Comparison of ENCODE assay signal across 14 cellular contexts in the genomic region with DNA sequence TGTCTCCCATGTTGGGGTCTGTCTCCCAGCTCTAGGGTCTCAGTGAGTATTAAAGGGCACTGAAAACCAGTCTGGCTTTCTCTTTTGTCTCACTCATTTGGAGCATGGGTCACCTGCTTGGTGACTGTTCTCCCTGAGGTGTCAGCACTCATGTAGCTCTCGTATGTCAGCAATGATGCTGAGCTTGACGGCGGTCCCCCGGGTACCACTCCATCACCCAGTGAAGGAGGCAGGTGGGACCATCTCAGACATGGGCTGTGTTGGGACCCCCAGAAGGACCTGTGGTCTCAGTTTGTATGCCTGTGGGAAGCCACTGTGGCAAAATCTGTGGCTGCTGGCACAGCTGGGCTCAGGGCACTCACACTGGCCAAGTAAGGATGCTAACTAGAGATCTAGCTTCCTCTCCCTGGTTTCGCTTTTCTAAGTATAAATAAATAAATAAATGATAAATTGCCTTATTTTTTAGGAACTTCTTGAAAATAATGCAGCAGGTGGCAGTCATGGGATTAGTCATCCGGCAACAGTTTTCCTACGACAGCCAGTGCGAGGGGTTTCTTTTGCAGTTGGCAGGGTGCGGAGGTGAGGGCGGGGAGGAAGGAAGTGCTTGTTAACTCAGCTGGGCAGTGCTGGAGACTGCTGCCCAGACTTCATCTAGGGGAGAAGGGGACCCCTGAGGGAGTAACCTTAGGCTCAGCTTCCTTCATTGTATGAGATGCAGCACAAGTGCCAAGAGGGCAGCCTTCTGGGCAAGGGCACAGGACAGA. TPM values are rescaled to one million over a fixed set of nuclear protein-coding genes. Genes with fewer than 3 reads are reported as not detected.
DNase-seq lines count a peak whose midpoint lies in the region; ATAC-seq and TF ChIP-seq lines count a peak whose summit lies in the region.
"Had no signal": no experiment of that assay in that cellular context is flagged by ENCODE, and none has a peak within 500 bp of the region (broad histone marks: within the 10 kb centered on the region; RNA-seq: fewer than 3 reads in every experiment).

No MANE protein-coding gene starts in this region.

- no peak overlapping the region for H3K4me3 Mint-ChIP-seq in activated naive CD4-positive, alpha-beta T cell treated with anti-CD3 and anti-CD28 coated beads for 36 hours
- H3K4me3 Mint-ChIP-seq in IgD-negative memory B cell = peak overlapping the region in 3 of 4 donors; percentile 37 to 83 (median 44)
- peak overlapping the region; percentile 39 for H3K4me3 Mint-ChIP-seq in memory B cell
- H3K4me3 Mint-ChIP-seq in neural progenitor cell = no peak overlapping the region

- no peak for TF ChIP-seq CTCF in neural progenitor cell (IDR thresholded peaks at IDR 0.05)

- no peaks in the 10 kb centered on the region for H4K20me1 ChIP-seq in neural progenitor cell (ENCODE audit: low read depth)

- no peaks in the 10 kb centered on the region for H3K4me1 ChIP-seq in neural progenitor cell
- H3K4me1 ChIP-seq: colonic mucosa, foreskin keratinocyte, tibial nerve had no signal

- H3K9me3 Mint-ChIP-seq in activated naive CD4-positive, alpha-beta T cell treated with anti-CD3 and anti-CD28 coated beads for 36 hours = no peaks in the 10 kb centered on the region
- H3K9me3 Mint-ChIP-seq in IgD-negative memory B cell = no peaks in the 10 kb centered on the region
- no peaks in the 10 kb centered on the region for H3K9me3 Mint-ChIP-seq in memory B cell
- H3K9me3 Mint-ChIP-seq in neural progenitor cell = no peaks in the 10 kb centered on the region

- H3K4me1 Mint-ChIP-seq in activated naive CD4-positive, alpha-beta T cell treated with anti-CD3 and anti-CD28 coated beads for 36 hours (ENCODE audit: low read depth) = peaks cover 60% of the 10 kb centered on the region
- H3K4me1 Mint-ChIP-seq in IgD-negative memory B cell (peaks cover 5 to 15% (median 13%) of the 10 kb centered on the region in 3 donors), memory B cell (peaks cover 15% of the 10 kb centered on the region), neural progenitor cell (no peaks in the 10 kb centered on the region)

- peak; percentile 58 for DNase-seq in activated naive CD4-positive, alpha-beta T cell treated with anti-CD3 and anti-CD28 coated beads for 36 hours
- no peak for DNase-seq in activated naive CD4-positive, alpha-beta T cell treated with anti-CD3 and anti-CD28 coated beads, Interleukin-2, amount 50 U/mL, for 16 hours
- peak; percentile 45 to 49 for DNase-seq in activated T-cell treated with anti-CD3 and anti-CD28 coated beads, Interleukin-2, amount 50 U/mL, for 48 hours
- DNase-seq in memory B cell (ENCODE audit: low spot score in 2 of 2) = no peak
- DNase-seq in neural progenitor cell (ENCODE audit: low spot score) = no peak
- DNase-seq: colonic mucosa, GDM1, NCI-H1694, NCI-H2227 treated with DMSO at 0.1 percent for 48 hours had no signal

- peaks cover 6% of the 10 kb centered on the region for H3K27me3 Mint-ChIP-seq in activated naive CD4-positive, alpha-beta T cell treated with anti-CD3 and anti-CD28 coated beads for 36 hours (ENCODE audit: low read depth)
- H3K27me3 Mint-ChIP-seq in IgD-negative memory B cell = peaks cover 11% of the 10 kb centered on the region
- H3K27me3 Mint-ChIP-seq in memory B cell = peaks cover 8% of the 10 kb centered on the region
- H3K27me3 Mint-ChIP-seq in neural progenitor cell (ENCODE audit: insufficient read depth, low read depth) = peaks cover 3% of the 10 kb centered on the region

- H3K27ac ChIP-seq in neural progenitor cell = no peak overlapping the region
- H3K27ac ChIP-seq: colonic mucosa, foreskin keratinocyte, tibial nerve had no signal

- H3K9ac ChIP-seq in neural progenitor cell = no peak overlapping the region

- CTCF ChIA-PET in activated naive CD4-positive, alpha-beta T cell treated with anti-CD3 and anti-CD28 coated beads for 36 hours (lab: Charles Lee) = interaction anchor here (0.6 to 3.1 kb wide), 9 partner anchors 9 to 113 kb away, joined by 3 to 15 read pairs (median 3); a partner anchor contains a TSS

- no peaks in the 10 kb centered on the region for H3K9me3 ChIP-seq in neural progenitor cell (ENCODE audit: low read depth)
- H3K9me3 ChIP-seq: colonic mucosa, tibial nerve had no signal

- intact Hi-C loops in activated naive CD4-positive, alpha-beta T cell treated with anti-CD3 and anti-CD28 coated beads for 36 hours (cut with micrococcal nuclease) = loop anchor here (1.0 to 10.0 kb wide), 3 partner anchors 37 to 579 kb away; a partner anchor contains a TSS

- H3K27ac Mint-ChIP-seq in activated naive CD4-positive, alpha-beta T cell treated with anti-CD3 and anti-CD28 coated beads for 36 hours = no peak overlapping the region
- no peak overlapping the region for H3K27ac Mint-ChIP-seq in IgD-negative memory B cell
- H3K27ac Mint-ChIP-seq in memory B cell = no peak overlapping the region
- H3K27ac Mint-ChIP-seq in neural progenitor cell = no peak overlapping the region

- H3K79me2 ChIP-seq in neural progenitor cell (ENCODE audit: low read depth) = no peaks in the 10 kb centered on the region

- peak; percentile 31 for ATAC-seq in memory B cell (ENCODE audit: low read depth)
- no peak for ATAC-seq in HG02852 (IDR thresholded peaks at IDR 0.05; ENCODE audit: unreplicated experiment)
- ATAC-seq in HG02885 (IDR thresholded peaks at IDR 0.05; ENCODE audit: poor library complexity, unreplicated experiment) = no peak
- ATAC-seq: foreskin keratinocyte had no signal

- no peaks in the 10 kb centered on the region for H3F3A ChIP-seq in neural progenitor cell (ENCODE audit: low read depth)

- no peak overlapping the region for H3K4me2 ChIP-seq in neural progenitor cell

- peaks cover 1% of the 10 kb centered on the region for H3K36me3 Mint-ChIP-seq in activated naive CD4-positive, alpha-beta T cell treated with anti-CD3 and anti-CD28 coated beads for 36 hours (ENCODE audit: low read depth)
- H3K36me3 Mint-ChIP-seq in IgD-negative memory B cell = peaks cover 2% of the 10 kb centered on the region
- H3K36me3 Mint-ChIP-seq in memory B cell = no peaks in the 10 kb centered on the region
- H3K36me3 Mint-ChIP-seq in neural progenitor cell = no peaks in the 10 kb centered on the region

- no peaks in the 10 kb centered on the region for H3K27me3 ChIP-seq in neural progenitor cell
- H3K27me3 ChIP-seq: colonic mucosa, foreskin keratinocyte, tibial nerve had no signal

- H3K36me3 ChIP-seq in neural progenitor cell = no peaks in the 10 kb centered on the region
- H3K36me3 ChIP-seq: colonic mucosa, tibial nerve had no signal

- H3K4me3 ChIP-seq in neural progenitor cell = no peak overlapping the region
- H3K4me3 ChIP-seq: colonic mucosa, tibial nerve had no signal

- no peak overlapping the region for H2AFZ ChIP-seq in neural progenitor cell (replicated peaks)

RNA-seq across cellular contexts. Expression of a gene that starts 48.8 kb away (rescaled TPM):
- under 1 TPM; 0.81 to 0.89 TPM for total RNA-seq in activated naive CD4-positive, alpha-beta T cell treated with anti-CD3 and anti-CD28 coated beads for 36 hours
- polyA plus RNA-seq in IgD-negative memory B cell = 0.93 TPM
- total RNA-seq in neural progenitor cell (ENCODE audit: low replicate concordance) = 0.58 and 2.4 TPM in 2 replicates

Comparison
In these comparisons a context has a peak if more than half of its experiments do, and no peak if none do; other contexts are left out.
1. DNase-seq: peak in activated naive CD4-positive, alpha-beta T cell treated with anti-CD3 and anti-CD28 coated beads for 36 hours (single experiment) and activated T-cell treated with anti-CD3 and anti-CD28 coated beads, Interleukin-2, amount 50 U/mL, for 48 hours (2 of 2); none in activated naive CD4-positive, alpha-beta T cell treated with anti-CD3 and anti-CD28 coated beads, Interleukin-2, amount 50 U/mL, for 16 hours (single experiment), memory B cell (0 of 2) and neural progenitor cell (single experiment).
2. H3K4me3 Mint-ChIP-seq: peak in IgD-negative memory B cell (3 of 4) and memory B cell (single experiment); none in activated naive CD4-positive, alpha-beta T cell treated with anti-CD3 and anti-CD28 coated beads for 36 hours (single experiment) and neural progenitor cell (single experiment).